In genomic region chr12:949337-950099, GRCh38 we compare ENCODE assay signal across 8 cellular contexts. TPM values are rescaled to one million over a fixed set of nuclear protein-coding genes. Genes with fewer than 3 reads are reported as not detected.
A peak's percentile ranks its signal among the peaks of the same experiment; 100 is the strongest.
DNase-seq lines count a peak whose midpoint lies in the region; TF ChIP-seq lines count a peak whose summit lies in the region.

RAD52 (minus strand) TSS chr12:949694; CDS start chr12:933058, 16,636 bp downstream.

- H3K36me3 ChIP-seq in MG63: peaks cover 4% of the 10 kb centered on the region; the same call in 1 of the 2 replicates

- H2BK20ac ChIP-seq in H9 (ENCODE audit: low read depth, low read length, poor library complexity, severe bottlenecking): no peak within 1 kb of the TSS

- peak; percentile 99 for TF ChIP-seq CTCF in H9 (conservative IDR thresholded peaks at IDR 0.05)
- TF ChIP-seq CTCF in fibroblast of villous mesenchyme (IDR thresholded peaks at IDR 0.05; ENCODE audit: insufficient read depth, low read depth, low read length): peak; percentile 95
- peak; percentile 100 for TF ChIP-seq CTCF in neural crest cell (conservative IDR thresholded peaks at IDR 0.05)

- peak within 1 kb of the TSS; percentile 93 for H3K9ac ChIP-seq in H9 (ENCODE audit: extremely low read depth, insufficient read length, low read length)

- no peak within 1 kb of the TSS for H2BK5ac ChIP-seq in H9 (ENCODE audit: insufficient read length, low read length)

- in situ Hi-C loops in G401 (cut with HindIII; ENCODE audit: low sequenced_read_pairs): no loop called here

- H3K27ac ChIP-seq in H9 (ENCODE audit: insufficient read length, low read depth, low read length): peak within 1 kb of the TSS; percentile 75

- H2AFZ ChIP-seq in H9 (ENCODE audit: low read length): no peak within 1 kb of the TSS

- H2BK15ac ChIP-seq in H9 (ENCODE audit: low read depth, low read length): no peak within 1 kb of the TSS

- no peak within 1 kb of the TSS for H3K56ac ChIP-seq in H9 (ENCODE audit: insufficient read length, low read depth, low read length)

- H3K4ac ChIP-seq in H9 (ENCODE audit: low read depth, low read length): no peak within 1 kb of the TSS

- H2BK120ac ChIP-seq in H9 (ENCODE audit: low read depth, low read length, poor library complexity, severe bottlenecking): no peak within 1 kb of the TSS

- H4K5ac ChIP-seq in H9 (ENCODE audit: insufficient read length, low read depth, low read length): peak within 1 kb of the TSS; percentile 18

- H4K8ac ChIP-seq in H9 (replicated peaks; ENCODE audit: insufficient read length, low read depth, low read length): no peak within 1 kb of the TSS

- H3T11ph ChIP-seq in H9 (ENCODE audit: low read length): no peak within 1 kb of the TSS

- peak within 1 kb of the TSS; percentile 99 for H3K27ac Mint-ChIP-seq in H9
- H3K27ac Mint-ChIP-seq in neural crest cell (ENCODE audit: unreplicated experiment): peak within 1 kb of the TSS; percentile 98

- peak within 1 kb of the TSS; percentile 92 for H3K18ac ChIP-seq in H9 (ENCODE audit: insufficient read length, low read depth, low read length)

- no peaks in the 10 kb centered on the region for H4K20me1 ChIP-seq in H9 (ENCODE audit: control insufficient read depth, insufficient read depth, insufficient read length)

- H3K27me3 Mint-ChIP-seq in H9 (ENCODE audit: low read depth) (no peaks in the 10 kb centered on the region), neural crest cell (ENCODE audit: low read depth) (no peaks in the 10 kb centered on the region)

- H2AK5ac ChIP-seq in H9 (ENCODE audit: insufficient read length, low read length): no peak within 1 kb of the TSS

- H3K4me3 Mint-ChIP-seq in H9: peak within 1 kb of the TSS; percentile 97 to 99
- peak within 1 kb of the TSS; percentile 99 for H3K4me3 Mint-ChIP-seq in neural crest cell

- peak within 1 kb of the TSS; percentile 76 for H3K4me3 ChIP-seq in MG63
- peak within 1 kb of the TSS; percentile 90 for H3K4me3 ChIP-seq in fibroblast of villous mesenchyme (ENCODE audit: low read depth, low read length)

- WGBS in H9 (ENCODE audit: extremely low coverage, insufficient read length, low lambda C conversion rate): no CpG with 5 or more reads among the region's 58 CpGs

- no peaks in the 10 kb centered on the region for H3K79me1 ChIP-seq in H9 (ENCODE audit: insufficient read depth, low read depth, low read length, poor library complexity, severe bottlenecking)

- H3K79me2 ChIP-seq in H9 (ENCODE audit: insufficient read depth, low read length): peaks cover 3% of the 10 kb centered on the region; the same call in 1 of the 2 replicates

- peaks cover 3 to 10% of the 10 kb centered on the region in 2 experiments; a peak in 3 of 4 replicates for H3K4me1 Mint-ChIP-seq in H9
- peaks cover 21% of the 10 kb centered on the region for H3K4me1 Mint-ChIP-seq in neural crest cell

- no peaks in the 10 kb centered on the region; the same call in 1 of the 2 replicates for H3K4me1 ChIP-seq in H9 (ENCODE audit: insufficient read depth, low read length)

- no peak within 1 kb of the TSS for H2BK12ac ChIP-seq in H9 (ENCODE audit: insufficient read length, low read depth, low read length)

- H3K9me3 Mint-ChIP-seq in H9 (peaks cover 0 to 6% of the 10 kb centered on the region in 2 experiments; a peak in 2 of 5 replicates), neural crest cell (no peaks in the 10 kb centered on the region)

- H3K4me2 ChIP-seq in H9 (ENCODE audit: insufficient read depth, insufficient read length, low read length): peak within 1 kb of the TSS; percentile 72

- H3K23ac ChIP-seq in H9 (ENCODE audit: insufficient read length, low read depth, low read length): no peak within 1 kb of the TSS

- no peaks in the 10 kb centered on the region for H3K23me2 ChIP-seq in H9 (ENCODE audit: insufficient read length, low read depth, low read length, poor library complexity, severe bottlenecking)

- peak within 1 kb of the TSS; percentile 96 for H3K14ac ChIP-seq in H9 (ENCODE audit: insufficient read depth, low read length)

- no peaks in the 10 kb centered on the region for H3K9me3 ChIP-seq in H9 (ENCODE audit: control insufficient read depth, low read depth, low read length)
- H3K9me3 ChIP-seq in MG63: no peaks in the 10 kb centered on the region

- DNase-seq in G401 (ENCODE audit: low spot score) (peak; percentile 98), H9 (peak; percentile 100), MG63 (peak; percentile 97), SIG-M5 (lab: John Stamatoyannopoulos, UW) (peak; percentile 96), activated gamma-delta T cell treated with Interleukin-2 at 50 U/mL for 16 hours (peak; percentile 97), fibroblast of villous mesenchyme (ENCODE audit: low read depth) (peak; percentile 99), neural crest cell (ENCODE audit: low read depth, low spot score) (peak; percentile 99), stromal cell of bone marrow (ENCODE audit: low read depth) (peak; percentile 97)

- H4K91ac ChIP-seq in H9 (ENCODE audit: insufficient read length, low read depth, low read length): no peak within 1 kb of the TSS

- H3K27me3 ChIP-seq in H9 (ENCODE audit: insufficient read depth, low read length): no peaks in the 10 kb centered on the region
- H3K27me3 ChIP-seq in MG63: no peaks in the 10 kb centered on the region

- H3K36me3 Mint-ChIP-seq in H9 (ENCODE audit: insufficient read depth in 1 of 3, low read depth in 3 of 3): peaks cover 4 to 14% (median 5%) of the 10 kb centered on the region in 3 experiments; a peak in 5 of 7 replicates
- H3K36me3 Mint-ChIP-seq in neural crest cell (ENCODE audit: low read depth): no peaks in the 10 kb centered on the region

RNA-seq across cellular contexts. Expression of gene RAD52, which starts in this region (rescaled TPM):
- total RNA-seq in G401 (2014; rRNA removed; shearing (Covaris generic)): 9.2 and 19.2 TPM in 2 replicates
- 15.3 and 18.2 TPM in 2 replicates for total RNA-seq in H9 (2021)
- 1.9 and 7.3 TPM in 2 replicates for total RNA-seq in MG63 (2014; rRNA removed; shearing (Covaris generic); ENCODE audit: low replicate concordance)
- 10.3 and 15.1 TPM in 2 replicates for total RNA-seq in fibroblast of villous mesenchyme
- total RNA-seq in neural crest cell: 19.6 and 21.2 TPM in 2 replicates

Comparison
In these comparisons a context has a peak if more than half of its experiments do, and no peak if none do; other contexts are left out.
1. Peak in every context shown above with its lines: DNase-seq, H3K4me3 ChIP-seq and H3K27ac ChIP-seq.